21 cellular contexts compared by ENCODE assay signal in the genomic region with DNA sequence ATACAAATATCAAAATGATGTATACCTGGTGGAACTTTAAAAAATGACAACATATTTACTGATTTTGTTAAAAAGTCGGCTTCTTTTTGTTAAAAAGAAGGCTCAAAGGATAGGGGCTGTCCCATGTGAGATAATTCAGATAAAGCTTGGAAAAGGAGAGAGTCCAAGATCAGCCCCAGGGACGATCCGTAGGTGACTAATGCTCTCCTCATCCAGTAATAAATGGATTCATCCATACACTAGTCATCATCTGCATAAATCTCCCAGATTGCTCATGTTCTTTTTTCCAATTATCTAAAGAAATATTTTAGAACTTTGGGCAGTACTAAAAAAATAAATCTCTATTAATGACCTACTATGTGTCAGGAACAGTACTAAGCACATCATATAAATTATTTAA. TPM values are rescaled to one million over a fixed set of nuclear protein-coding genes. Genes with fewer than 3 reads are reported as not detected.
"Had no signal": no experiment of that assay in that cellular context is flagged by ENCODE, and none has a peak within 500 bp of the region (broad histone marks: within the 10 kb centered on the region; RNA-seq: fewer than 3 reads in every experiment).

No MANE protein-coding gene starts in this region.

- H3K4me3 ChIP-seq: dorsolateral prefrontal cortex, heart right ventricle, pancreas, stomach, upper lobe of left lung, uterus had no signal

- H3K27me3 ChIP-seq: heart right ventricle, pancreas, stomach, upper lobe of left lung, uterus had no signal

- H3K27ac ChIP-seq: dorsolateral prefrontal cortex, heart right ventricle, pancreas, stomach, upper lobe of left lung, uterus had no signal

- H3K4me1 ChIP-seq: pancreas, stomach, upper lobe of left lung, uterus had no signal

- ATAC-seq: heart right ventricle, pancreas, right cardiac atrium had no signal

- H3K9me3 ChIP-seq: pancreas, stomach, upper lobe of left lung, uterus had no signal

- DNase-seq: cortex of kidney; dorsolateral prefrontal cortex; effector CD8-positive, alpha-beta T cell; heart right ventricle; hypothalamus; kidney glomerular epithelial cell; mesendoderm; naive B cell; occipital lobe; pancreas; right cardiac atrium; small intestine; stimulated activated CD4-positive, alpha-beta T cell treated with anti-CD3 and anti-CD28 coated beads, Interleukin-12 subunit alpha, Interleukin-12 subunit beta, amount 100 ng/mL, for 4 hours; stimulated activated naive CD4-positive, alpha-beta T cell; stomach; upper lobe of left lung; uterus had no signal

- H3K36me3 ChIP-seq: heart right ventricle, pancreas, stomach, upper lobe of left lung, uterus had no signal

RNA-seq across cellular contexts. Expression of gene FSCB, which starts 23.4 kb away (rescaled TPM):
- total RNA-seq: frontal cortex, heart right ventricle, liver, lung microvascular endothelial cell, occipital lobe, progenitor cell of endocrine pancreas, right cardiac atrium had no signal
